Comparison of ENCODE assay signal across 10 cellular contexts in genomic region chr12:99253068-99253467, GRCh38.
DNase-seq lines count a peak whose midpoint lies in the region; ATAC-seq and TF ChIP-seq lines count a peak whose summit lies in the region.
"Had no signal": no experiment of that assay in that cellular context is flagged by ENCODE, and none has a peak within 500 bp of the region (broad histone marks: within the 10 kb centered on the region; RNA-seq: fewer than 3 reads in every experiment).

No MANE protein-coding gene starts in this region.

- H2AFZ ChIP-seq in GM23338 = no peak overlapping the region

- H3K4me3 Mint-ChIP-seq in GM23338 = no peak overlapping the region

- H3K4me1 ChIP-seq in GM23338 (ENCODE audit: insufficient read depth) (peaks cover 29% of the 10 kb centered on the region), Panc1 (ENCODE audit: control insufficient read depth, insufficient read depth, low read length) (no peaks in the 10 kb centered on the region), gastroesophageal sphincter (no peaks in the 10 kb centered on the region)
- H3K4me1 ChIP-seq: transverse colon had no signal

- DNase-seq in EL (peak; percentile 2), GM23338 (ENCODE audit: low spot score) (peak; percentile 17), Panc1 (ENCODE audit: low read depth, low spot score) (no peak), left kidney (ENCODE audit: low read depth, low spot score) (peak; percentile 37), ureter (ENCODE audit: low spot score) (no peak), mucosa of gallbladder (ENCODE audit: low spot score) (no peak)
- DNase-seq: NCI-H1092, transverse colon had no signal

- no peaks in the 10 kb centered on the region for H3K36me3 Mint-ChIP-seq in GM23338 (ENCODE audit: low read depth)

- no peaks in the 10 kb centered on the region for H3K27me3 Mint-ChIP-seq in GM23338 (ENCODE audit: insufficient read depth, low read depth, poor library complexity)

- no TSS peak for BruUV-seq in Panc1 (replicated peaks; lab: Mats Ljungman, UMichigan)

- no peak overlapping the region for H3K4me3 ChIP-seq in GM23338
- no peak overlapping the region for H3K4me3 ChIP-seq in Panc1 (ENCODE audit: low read depth in 2 of 2, low read length in 2 of 2)
- H3K4me3 ChIP-seq in gastroesophageal sphincter = no peak overlapping the region
- H3K4me3 ChIP-seq: coronary artery, transverse colon had no signal

- H3K4me1 Mint-ChIP-seq in GM23338 = peaks cover 17% of the 10 kb centered on the region

- no peak for TF ChIP-seq POLR2A in gastroesophageal sphincter (IDR thresholded peaks at IDR 0.05)

- H3K27me3 ChIP-seq in GM23338 (ENCODE audit: insufficient read depth) (no peaks in the 10 kb centered on the region), Panc1 (ENCODE audit: control insufficient read depth, insufficient read depth, low read length) (no peaks in the 10 kb centered on the region), gastroesophageal sphincter (no peaks in the 10 kb centered on the region)
- H3K27me3 ChIP-seq: transverse colon had no signal

- no peak overlapping the region for H3K27ac ChIP-seq in GM23338 (ENCODE audit: low read depth)
- no peak overlapping the region for H3K27ac ChIP-seq in Panc1 (ENCODE audit: low read length)
- no peak overlapping the region for H3K27ac ChIP-seq in gastroesophageal sphincter
- H3K27ac ChIP-seq: coronary artery, transverse colon had no signal

- no peaks in the 10 kb centered on the region for H3K9me2 ChIP-seq in GM23338 (ENCODE audit: insufficient read depth)

- H3K9me3 Mint-ChIP-seq in GM23338 = no peaks in the 10 kb centered on the region

- no peak; the same call in 2 of the 3 replicates for ATAC-seq in GM23338
- no peak for ATAC-seq in Panc1
- no peak for ATAC-seq in gastroesophageal sphincter

- intact Hi-C loops in Panc1 (cut with micrococcal nuclease; ENCODE audit: unreplicated experiment) = no loop called here

- H3K36me3 ChIP-seq in GM23338 (ENCODE audit: insufficient read depth) (no peaks in the 10 kb centered on the region), Panc1 (ENCODE audit: control insufficient read depth, insufficient read depth, low read length) (no peaks in the 10 kb centered on the region), gastroesophageal sphincter (no peaks in the 10 kb centered on the region)
- H3K36me3 ChIP-seq: transverse colon had no signal

- POLR2A ChIA-PET in Panc1 (lab: Charles Lee) = no interaction called here

- in situ Hi-C loops in Panc1 (cut with HindIII; ENCODE audit: low pct_unique_long_range_greater_than_20kb, low sequenced_read_pairs) = no loop called here

- no peaks in the 10 kb centered on the region for H3F3A ChIP-seq in GM23338 (replicated peaks; ENCODE audit: low read depth)

- no peaks in the 10 kb centered on the region for H3K79me2 ChIP-seq in GM23338 (replicated peaks; ENCODE audit: insufficient read depth)

- H3K27ac Mint-ChIP-seq in GM23338 = no peak overlapping the region

- no peak overlapping the region for H3K4me2 ChIP-seq in GM23338

- H3K9me3 ChIP-seq in Panc1 (ENCODE audit: control insufficient read depth, insufficient read depth, low read depth, low read length) (no peaks in the 10 kb centered on the region), gastroesophageal sphincter (no peaks in the 10 kb centered on the region)
- H3K9me3 ChIP-seq: transverse colon had no signal

- WGBS in gastroesophageal sphincter (ENCODE audit: low coverage in 1 of 2), 2 donors = 90 to 93% methylated on average over 3 of the region's 3 CpGs

- H4K20me1 ChIP-seq in GM23338 (replicated peaks; ENCODE audit: insufficient read depth) = no peaks in the 10 kb centered on the region

- TF ChIP-seq EP300 in gastroesophageal sphincter (IDR thresholded peaks at IDR 0.05) = no peak

- TF ChIP-seq CTCF in GM23338 (conservative IDR thresholded peaks at IDR 0.05; ENCODE audit: low read depth in 2 of 2) (peak; percentile 31 to 32; a peak in 2 of 4 replicates), Panc1 (IDR thresholded peaks at IDR 0.05) (peak; percentile 27; the same call in 1 of the 2 replicates), gastroesophageal sphincter (IDR thresholded peaks at IDR 0.05) (no peak)

- CTCF ChIA-PET in Panc1 (lab: Charles Lee) = no interaction called here

TF ChIP-seq in GM23338, 12 proteins besides CTCF, POLR2A, EP300 and RAD21 (continues in another document):
- TF ChIP-seq REST (IDR thresholded peaks at IDR 0.05; ENCODE audit: unreplicated experiment) (no peak), ZNF462 (CRISPR knock-in tag; IDR thresholded peaks at IDR 0.05) (no peak), ZNF114 (CRISPR knock-in tag; IDR thresholded peaks at IDR 0.05) (no peak), EZH2phosphoT487 (IDR thresholded peaks at IDR 0.05; ENCODE audit: unreplicated experiment) (no peak)

Comparison
In these comparisons a context has a peak if more than half of its experiments do, and no peak if none do; other contexts are left out.
1. DNase-seq: peak in EL (single experiment), GM23338 (single experiment) and left kidney (single experiment); none in Panc1 (single experiment), ureter (single experiment) and mucosa of gallbladder (single experiment).
2. CTCF ChIP-seq: peak in GM23338 (2 of 2) and Panc1 (single experiment); none in gastroesophageal sphincter (0 of 4).